In the genomic region with DNA sequence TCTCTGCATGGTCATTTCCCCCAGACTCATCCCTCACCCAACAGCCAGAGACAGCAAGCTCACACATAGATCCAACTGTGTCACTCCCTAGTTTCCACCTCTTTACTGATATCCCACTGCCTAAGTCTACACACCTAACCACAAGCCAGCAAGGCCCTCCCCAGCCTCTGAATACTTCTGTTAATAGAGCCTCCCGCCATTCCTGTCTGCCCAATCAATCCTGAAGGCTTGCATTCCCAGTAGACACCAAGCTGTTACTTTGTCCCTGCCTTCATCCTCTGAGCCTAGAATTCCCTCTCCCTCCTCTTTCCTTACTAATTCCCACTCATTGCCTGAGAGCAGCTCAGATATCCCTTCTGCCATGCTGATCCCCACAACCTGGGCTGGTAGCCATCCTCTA, we compare ENCODE assay signal across 33 cellular contexts. TPM values are rescaled to one million over a fixed set of nuclear protein-coding genes. Genes with fewer than 3 reads are reported as not detected.
"Had no signal": no experiment of that assay in that cellular context is flagged by ENCODE, and none has a peak within 500 bp of the region (broad histone marks: within the 10 kb centered on the region; RNA-seq: fewer than 3 reads in every experiment).

No MANE protein-coding gene starts in this region.

- H3K27ac Mint-ChIP-seq: activated CD4-positive, alpha-beta memory T cell treated with anti-CD3 and anti-CD28 coated beads, Interleukin-2, amount 10 ng/mL, durations not matched to agents 7 days and 5 days; activated CD4-positive, alpha-beta T cell treated with anti-CD3 and anti-CD28 coated beads, Interleukin-2, amount 10 ng/mL, durations not matched to agents 7 days and 5 days; activated naive CD8-positive, alpha-beta T cell; activated T-helper 17 cell treated with anti-CD3 and anti-CD28 coated beads, Interleukin-2, amount 50 U/mL, for 72 hours; dendritic cell treated with granulocyte-macrophage colony-stimulating factor and Interleukin-4, amounts not matched to agents 40 ng/mL and 50 ng/mL, for 4 days; T-helper 17 cell; T-helper 2 cell treated with Interferon-gamma antibody and Interleukin-4, amounts not matched to agents 5 μg/mL and 100 μg/mL, for 36 hours had no signal

- DNase-seq: activated CD4-positive, alpha-beta memory T cell treated with anti-CD3 and anti-CD28 coated beads, Interleukin-2, amount 10 ng/mL, durations not matched to agents 7 days and 5 days; activated CD4-positive, alpha-beta T cell treated with anti-CD3 and anti-CD28 coated beads for 1 hour; activated CD4-positive, alpha-beta T cell treated with anti-CD3 and anti-CD28 coated beads for 4 hours; activated CD4-positive, alpha-beta T cell treated with anti-CD3 and anti-CD28 coated beads, Interleukin-2, amount 10 ng/mL, durations not matched to agents 7 days and 5 days; activated CD4-positive, alpha-beta T cell treated with anti-CD3 and anti-CD28 coated beads, Interleukin-2, amount 50 U/mL, for 4 hours; activated CD8-positive, alpha-beta memory T cell treated with anti-CD3 and anti-CD28 coated beads, Interleukin-2, amount 50 U/mL, for 48 hours; activated effector memory CD4-positive, alpha-beta T cell treated with Interleukin-2 at 50 U/mL for 16 hours; activated gamma-delta T cell treated with Interleukin-2 at 50 U/mL for 16 hours; activated naive CD4-positive, alpha-beta T cell treated with anti-CD3 and anti-CD28 coated beads, Interleukin-2, amount 50 U/mL, for 16 hours; activated naive CD4-positive, alpha-beta T cell treated with Interleukin-2 at 50 U/mL for 16 hours; activated T-cell treated with anti-CD3 and anti-CD28 coated beads for 4 hours; activated T-cell treated with anti-CD3 and anti-CD28 coated beads, Interleukin-2, amount 50 U/mL, for 4 hours; amniotic stem cell; anterior cingulate cortex; body of pancreas; dorsolateral prefrontal cortex; effector memory CD4-positive, alpha-beta T cell; erythroblast; foreskin melanocyte; heart right ventricle; T-helper 1 cell; T-helper 17 cell; T1000 had no signal

- ATAC-seq: activated T-cell treated with anti-CD3 and anti-CD28 coated beads, Interleukin-2, amount 50 U/mL, for 4 hours; activated T-helper 17 cell treated with anti-CD3 and anti-CD28 coated beads, Interleukin-2, amount 50 U/mL, for 72 hours; body of pancreas; gastroesophageal sphincter; heart right ventricle; T-helper 17 cell had no signal

- H3K4me3 ChIP-seq: body of pancreas, coronary artery, dorsolateral prefrontal cortex, esophagus muscularis mucosa, gastroesophageal sphincter, heart right ventricle had no signal

- H3K27me3 ChIP-seq: body of pancreas, dorsolateral prefrontal cortex, esophagus muscularis mucosa, gastroesophageal sphincter had no signal

- H3K27me3 Mint-ChIP-seq: T-helper 17 cell had no signal

- H3K9me3 Mint-ChIP-seq: activated CD4-positive, alpha-beta memory T cell treated with anti-CD3 and anti-CD28 coated beads, Interleukin-2, amount 10 ng/mL, durations not matched to agents 7 days and 5 days; activated CD4-positive, alpha-beta T cell treated with anti-CD3 and anti-CD28 coated beads, Interleukin-2, amount 10 ng/mL, durations not matched to agents 7 days and 5 days; activated T-cell treated with anti-CD3 and anti-CD28 coated beads, Interleukin-2, amount 50 U/mL, for 4 hours; activated T-helper 17 cell treated with anti-CD3 and anti-CD28 coated beads, Interleukin-2, amount 50 U/mL, for 72 hours; central memory CD8-positive, alpha-beta T cell; dendritic cell treated with granulocyte-macrophage colony-stimulating factor and Interleukin-4, amounts not matched to agents 40 ng/mL and 50 ng/mL, for 4 days; T-helper 2 cell treated with Interferon-gamma antibody and Interleukin-4, amounts not matched to agents 5 μg/mL and 100 μg/mL, for 36 hours had no signal

- H3K36me3 ChIP-seq: gastroesophageal sphincter had no signal

- H3K9me3 ChIP-seq: body of pancreas, esophagus muscularis mucosa, gastroesophageal sphincter, heart right ventricle had no signal

- H3K4me3 Mint-ChIP-seq: activated CD4-positive, alpha-beta memory T cell treated with anti-CD3 and anti-CD28 coated beads, Interleukin-2, amount 10 ng/mL, durations not matched to agents 7 days and 5 days; activated CD4-positive, alpha-beta T cell treated with anti-CD3 and anti-CD28 coated beads, Interleukin-2, amount 10 ng/mL, durations not matched to agents 7 days and 5 days; activated naive CD8-positive, alpha-beta T cell; activated T-cell treated with anti-CD3 and anti-CD28 coated beads, Interleukin-2, amount 50 U/mL, for 4 hours; activated T-helper 17 cell treated with anti-CD3 and anti-CD28 coated beads, Interleukin-2, amount 50 U/mL, for 72 hours; central memory CD8-positive, alpha-beta T cell; dendritic cell treated with granulocyte-macrophage colony-stimulating factor and Interleukin-4, amounts not matched to agents 40 ng/mL and 50 ng/mL, for 4 days; T-helper 17 cell; T-helper 2 cell treated with Interferon-gamma antibody and Interleukin-4, amounts not matched to agents 5 μg/mL and 100 μg/mL, for 36 hours had no signal

- H3K27ac ChIP-seq: body of pancreas, coronary artery, dorsolateral prefrontal cortex, esophagus muscularis mucosa, gastroesophageal sphincter, heart right ventricle had no signal

- H3K4me1 Mint-ChIP-seq: activated T-helper 17 cell treated with anti-CD3 and anti-CD28 coated beads, Interleukin-2, amount 50 U/mL, for 72 hours had no signal

- H3K36me3 Mint-ChIP-seq: activated naive CD8-positive, alpha-beta T cell had no signal

RNA-seq across cellular contexts. Expression of gene ZNF385C, which starts 52.6 kb away (rescaled TPM):
- total RNA-seq: activated CD4-positive, alpha-beta memory T cell treated with anti-CD3 and anti-CD28 coated beads, Interleukin-2, amount 10 ng/mL, durations not matched to agents 7 days and 5 days; activated CD4-positive, alpha-beta T cell treated with anti-CD3 and anti-CD28 coated beads, Interleukin-2, amount 10 ng/mL, durations not matched to agents 7 days and 5 days; fibroblast of villous mesenchyme; gastroesophageal sphincter; glomerular endothelial cell had no signal
